27 cellular contexts compared by ENCODE assay signal in genomic region chr2:237260032-237260431, GRCh38.
"Had no signal": no experiment of that assay in that cellular context is flagged by ENCODE, and none has a peak within 500 bp of the region (broad histone marks: within the 10 kb centered on the region; RNA-seq: fewer than 3 reads in every experiment).

No MANE protein-coding gene starts in this region.

- H3K36me3 Mint-ChIP-seq: activated naive CD8-positive, alpha-beta T cell; naive thymus-derived CD8-positive, alpha-beta T cell; neural progenitor cell had no signal

- H3K36me3 ChIP-seq: colonic mucosa, heart right ventricle, neural progenitor cell, transverse colon, uterus, WERI-Rb-1 had no signal

- H3K9me3 ChIP-seq: colonic mucosa, heart right ventricle, testis, transverse colon, uterus had no signal

- H3K4me3 ChIP-seq: colonic mucosa, dorsolateral prefrontal cortex, heart right ventricle, neural progenitor cell, testis, transverse colon, uterus had no signal

- H3K9me3 Mint-ChIP-seq: naive thymus-derived CD8-positive, alpha-beta T cell; neural progenitor cell; T-helper 1 cell treated with Interleukin-12 subunit alpha and Interleukin-12 subunit beta and Interleukin-4 antibody, amounts not matched to agents 30 μg/mL and 1 μg/mL, for 36 hours had no signal

- H3K27me3 ChIP-seq: colonic mucosa, heart right ventricle, neural progenitor cell, testis, transverse colon, uterus had no signal

- H3K4me2 ChIP-seq: neural progenitor cell had no signal

- DNase-seq: activated CD4-positive, alpha-beta T cell treated with anti-CD3 and anti-CD28 coated beads for 48 hours; activated CD4-positive, alpha-beta T cell treated with anti-CD3 and anti-CD28 coated beads, Interleukin-2, amount 50 U/mL, for 48 hours; activated CD8-positive, alpha-beta memory T cell treated with anti-CD3 and anti-CD28 coated beads for 24 hours; activated effector memory CD4-positive, alpha-beta T cell treated with Interleukin-2 at 50 U/mL for 16 hours; activated naive CD4-positive, alpha-beta T cell treated with Interleukin-2 at 50 U/mL for 16 hours; amygdala; colonic mucosa; dorsolateral prefrontal cortex; effector memory CD4-positive, alpha-beta T cell; erythroblast; foreskin melanocyte; heart right ventricle; naive thymus-derived CD8-positive, alpha-beta T cell; posterior cingulate gyrus; right cardiac atrium; stimulated activated CD4-positive, alpha-beta T cell treated with anti-CD3 and anti-CD28 coated beads, Interleukin-12 subunit alpha, Interleukin-12 subunit beta, amount 100 ng/mL, for 4 hours; stimulated activated CD4-positive, alpha-beta T cell treated with anti-CD3 and anti-CD28 coated beads, Interleukin-4, amount 100 ng/mL, for 1 hour; stimulated activated naive CD8-positive, alpha-beta T cell treated with anti-CD3 and anti-CD28 coated beads, Interleukin-15, Interleukin-2, amounts not matched to agents 100 U/mL and 50 U/mL, for 24 hours; T-helper 9 cell; testis; transverse colon; uterus; WERI-Rb-1 had no signal

- H3K4me1 ChIP-seq: colonic mucosa, neural progenitor cell had no signal

- H3K27ac Mint-ChIP-seq: activated naive CD8-positive, alpha-beta T cell; naive thymus-derived CD8-positive, alpha-beta T cell; neural progenitor cell; T-helper 1 cell treated with Interleukin-12 subunit alpha and Interleukin-12 subunit beta and Interleukin-4 antibody, amounts not matched to agents 30 μg/mL and 1 μg/mL, for 36 hours had no signal

- H2AFZ ChIP-seq: neural progenitor cell had no signal

- H3K4me3 Mint-ChIP-seq: activated naive CD8-positive, alpha-beta T cell; naive thymus-derived CD8-positive, alpha-beta T cell; neural progenitor cell; T-helper 1 cell treated with Interleukin-12 subunit alpha and Interleukin-12 subunit beta and Interleukin-4 antibody, amounts not matched to agents 30 μg/mL and 1 μg/mL, for 36 hours had no signal

- H3K9ac ChIP-seq: neural progenitor cell had no signal

- H3K27ac ChIP-seq: colonic mucosa, dorsolateral prefrontal cortex, neural progenitor cell, transverse colon, WERI-Rb-1 had no signal

- ATAC-seq: activated CD4-positive, CD25-positive, alpha-beta regulatory T cell treated with anti-CD3 and anti-CD28 coated beads, Interleukin-2, amount 50 U/mL, for 24 hours; heart right ventricle; naive thymus-derived CD8-positive, alpha-beta T cell; right cardiac atrium; stimulated activated naive CD8-positive, alpha-beta T cell treated with anti-CD3 and anti-CD28 coated beads, Interleukin-15, Interleukin-2, amounts not matched to agents 100 U/mL and 50 U/mL, for 24 hours had no signal
